ENCODE assay signal across 1 cellular context in genomic region chr3:38003371-38003816, GRCh38.
TF ChIP-seq lines count a peak whose summit lies in the region.

No MANE protein-coding gene starts in this region.

TF ChIP-seq in HEK293, 187 proteins besides CTCF, POLR2A, EP300 and RAD21 (continued from another document):
- TF ChIP-seq ZNF518A (tag by site-specific recombination; conservative IDR thresholded peaks at IDR 0.05; ENCODE audit: low read depth) (no peak), ZBTB48 (tag by site-specific recombination; IDR thresholded peaks at IDR 0.05) (0 out of 2 replicates have a peak, but pooled peaks have one; percentile 41), ZFHX2 (tag by site-specific recombination; conservative IDR thresholded peaks at IDR 0.05) (peak; percentile 87)
